In genomic region chr16:78122774-78123315, GRCh38 we compare ENCODE assay signal across 8 cellular contexts. TPM values are rescaled to one million over a fixed set of nuclear protein-coding genes. Genes with fewer than 3 reads are reported as not detected.
A peak's percentile ranks its signal among the peaks of the same experiment; 100 is the strongest.
DNase-seq lines count a peak whose midpoint lies in the region; ATAC-seq and TF ChIP-seq lines count a peak whose summit lies in the region.

No MANE protein-coding gene starts in this region.

- no peak overlapping the region for H4K91ac ChIP-seq in neuronal stem cell (ENCODE audit: low read depth, low read length, poor library complexity)

- H2BK15ac ChIP-seq in neuronal stem cell (ENCODE audit: low read length) = no peak overlapping the region

- H2AFZ ChIP-seq in neuronal stem cell (ENCODE audit: low read length) = peak overlapping the region; percentile 66

- no peak overlapping the region for H3K27ac ChIP-seq in WERI-Rb-1
- H3K27ac ChIP-seq in neuronal stem cell (replicated peaks; ENCODE audit: low read length) = no peak overlapping the region

- peaks cover 0 to 3% of the 10 kb centered on the region in 2 donors for H3K4me1 ChIP-seq in neuronal stem cell (ENCODE audit: control insufficient read depth in 2 of 2, insufficient read depth in 1 of 2, low read depth in 1 of 2, low read length in 2 of 2)

- no peak overlapping the region for H4K8ac ChIP-seq in neuronal stem cell (ENCODE audit: low read depth, low read length)

- H3K4ac ChIP-seq in neuronal stem cell (ENCODE audit: low read length) = no peak overlapping the region

- H3K23ac ChIP-seq in neuronal stem cell (ENCODE audit: low read depth, low read length, poor library complexity) = no peak overlapping the region

- WGBS in neuronal stem cell (ENCODE audit: extremely low coverage in 2 of 2, insufficient read length in 2 of 2, insufficient replicate concordance in 1 of 2), 2 donors = no CpG with 5 or more reads among the region's 4 CpGs

- TF ChIP-seq CTCF in WERI-Rb-1 (IDR thresholded peaks at IDR 0.05; ENCODE audit: low read depth, low read length) = no peak

- H2BK120ac ChIP-seq in neuronal stem cell (ENCODE audit: low read depth, low read length) = no peak overlapping the region

- H3K9me3 ChIP-seq in WERI-Rb-1 (ENCODE audit: severe bottlenecking) (no peaks in the 10 kb centered on the region), neuronal stem cell (replicated peaks in 1 of 2; ENCODE audit: control insufficient read depth in 2 of 2, insufficient read depth in 1 of 2, low read depth in 1 of 2, low read length in 2 of 2) (no peaks in the 10 kb centered on the region)

- no peaks in the 10 kb centered on the region for H3K79me1 ChIP-seq in neuronal stem cell (ENCODE audit: low read depth, low read length)

- H3K36me3 ChIP-seq in WERI-Rb-1 = no peaks in the 10 kb centered on the region
- H3K36me3 ChIP-seq in neuronal stem cell (replicated peaks in 1 of 2; ENCODE audit: control insufficient read depth in 2 of 2, insufficient read depth in 2 of 2, low read length in 2 of 2) = peaks cover 3 to 13% of the 10 kb centered on the region in 2 donors

- ATAC-seq in GM18498 (IDR thresholded peaks at IDR 0.05; ENCODE audit: unreplicated experiment) = peak; percentile 85
- ATAC-seq in HG02973 (IDR thresholded peaks at IDR 0.05; ENCODE audit: unreplicated experiment) = peak; percentile 79

- DNase-seq in Ammon's horn (ENCODE audit: low spot score) (peak; percentile 88), NCI-H2081 (lab: John Stamatoyannopoulos, UW) (peak; percentile 57 to 67), WERI-Rb-1 (peak; percentile 14), fibroblast of peridontal ligament (ENCODE audit: extremely low read depth) (peak; percentile 80), neuronal stem cell (ENCODE audit: low spot score) (peak; percentile 29), GDM1 (lab: John Stamatoyannopoulos, UW) (no peak)

- H3K27me3 ChIP-seq in WERI-Rb-1 (ENCODE audit: insufficient read depth, low read depth, severe bottlenecking) (no peaks in the 10 kb centered on the region), neuronal stem cell (ENCODE audit: control insufficient read depth in 3 of 3, insufficient read depth in 3 of 3, low read depth in 1 of 3, low read length in 3 of 3) (no peaks in the 10 kb centered on the region)

- H3K9ac ChIP-seq in neuronal stem cell (ENCODE audit: low read depth, low read length, poor library complexity) = no peak overlapping the region

- H3K14ac ChIP-seq in neuronal stem cell (ENCODE audit: low read length) = no peak overlapping the region

- H3K4me3 ChIP-seq in WERI-Rb-1 (ENCODE audit: low read depth, low read length) (no peak overlapping the region), neuronal stem cell (ENCODE audit: low read length in 2 of 2) (no peak overlapping the region)

- H2BK5ac ChIP-seq in neuronal stem cell (ENCODE audit: low read length) = no peak overlapping the region

- no peak overlapping the region for H3K18ac ChIP-seq in neuronal stem cell (ENCODE audit: low read length)

- H2AK5ac ChIP-seq in neuronal stem cell (ENCODE audit: low read depth, low read length) = no peak overlapping the region

- no peak overlapping the region for H3K4me2 ChIP-seq in neuronal stem cell (ENCODE audit: insufficient read depth, low read length, poor library complexity, severe bottlenecking)

- no peak overlapping the region for H2BK12ac ChIP-seq in neuronal stem cell (ENCODE audit: low read length)

RNA-seq across cellular contexts. Expression of gene WWOX, which starts 23.4 kb away (rescaled TPM):
- 29.3 TPM for polyA plus RNA-seq in neuronal stem cell (2013, experiment 1 of 2)
- polyA plus RNA-seq in neuronal stem cell (2013, experiment 2 of 2) = 28.6 TPM
